In genomic region chr10:86585037-86585725, GRCh38 we compare ENCODE assay signal across 1 cellular context.
TF ChIP-seq lines count a peak whose summit lies in the region.

No MANE protein-coding gene starts in this region.

TF ChIP-seq in HEK293, 187 proteins besides CTCF, POLR2A, EP300 and RAD21 (continued from another document):
- no peak for TF ChIP-seq ZNF18 (tag by site-specific recombination; IDR thresholded peaks at IDR 0.05)
- TF ChIP-seq TCF7L2 (IDR thresholded peaks at IDR 0.05; ENCODE audit: borderline replicate concordance, low read depth, low read length) = no peak
- no peak for TF ChIP-seq ZNF214 (tag by site-specific recombination; IDR thresholded peaks at IDR 0.05; ENCODE audit: borderline replicate concordance)
- no peak for TF ChIP-seq ZXDB (tag by site-specific recombination; IDR thresholded peaks at IDR 0.05)
- no peak for TF ChIP-seq ZNF433 (tag by site-specific recombination; IDR thresholded peaks at IDR 0.05; ENCODE audit: low read depth)
- TF ChIP-seq IKZF3 (tag by site-specific recombination; IDR thresholded peaks at IDR 0.05) = peak; percentile 32; the same call in 1 of the 2 replicates
- 0 out of 2 replicates have a peak, but pooled peaks have one; percentile 50 for TF ChIP-seq ZEB2 (tag by site-specific recombination; IDR thresholded peaks at IDR 0.05)
- no peak for TF ChIP-seq ZNF777 (tag by site-specific recombination; IDR thresholded peaks at IDR 0.05; ENCODE audit: borderline replicate concordance)
- no peak for TF ChIP-seq ATF2 (tag by site-specific recombination; IDR thresholded peaks at IDR 0.05; ENCODE audit: low read depth)
- no peak for TF ChIP-seq ZNF23 (tag by site-specific recombination; IDR thresholded peaks at IDR 0.05; ENCODE audit: borderline replicate concordance)
- no peak for TF ChIP-seq YY2 (tag by site-specific recombination; IDR thresholded peaks at IDR 0.05)
- peak; percentile 64; the same call in 1 of the 2 replicates for TF ChIP-seq ZNF2 (tag by site-specific recombination; IDR thresholded peaks at IDR 0.05)
- TF ChIP-seq ZNF311 (tag by site-specific recombination; IDR thresholded peaks at IDR 0.05; ENCODE audit: borderline replicate concordance) = no peak
- no peak for TF ChIP-seq ZFP41 (tag by site-specific recombination; IDR thresholded peaks at IDR 0.05; ENCODE audit: borderline replicate concordance)
- TF ChIP-seq ZSCAN4 (tag by site-specific recombination; IDR thresholded peaks at IDR 0.05) = no peak
- no peak for TF ChIP-seq ZNF302 (tag by site-specific recombination; IDR thresholded peaks at IDR 0.05; ENCODE audit: low read depth)
- no peak for TF ChIP-seq ZNF449 (tag by site-specific recombination; IDR thresholded peaks at IDR 0.05)
- no peak for TF ChIP-seq ZNF239 (tag by site-specific recombination; IDR thresholded peaks at IDR 0.05)
- TF ChIP-seq HIC1 (tag by site-specific recombination; IDR thresholded peaks at IDR 0.05) = peak; percentile 79
- TF ChIP-seq YY1 (tag by site-specific recombination; IDR thresholded peaks at IDR 0.05) = no peak
- no peak for TF ChIP-seq ZSCAN16 (tag by site-specific recombination; IDR thresholded peaks at IDR 0.05)
- TF ChIP-seq ZNF518A (tag by site-specific recombination; conservative IDR thresholded peaks at IDR 0.05; ENCODE audit: low read depth) = no peak
- no peak for TF ChIP-seq ZNF280D (tag by site-specific recombination; IDR thresholded peaks at IDR 0.05)
- TF ChIP-seq KLF8 (tag by site-specific recombination; IDR thresholded peaks at IDR 0.05) = peak; percentile 75
- TF ChIP-seq ZNF48 (tag by site-specific recombination; IDR thresholded peaks at IDR 0.05) = no peak
- TF ChIP-seq SALL2 (tag by site-specific recombination; IDR thresholded peaks at IDR 0.05; ENCODE audit: borderline replicate concordance) = no peak
- 0 out of 2 replicates have a peak, but pooled peaks have one; percentile 42 for TF ChIP-seq ZNF561 (tag by site-specific recombination; IDR thresholded peaks at IDR 0.05; ENCODE audit: borderline replicate concordance)
- TF ChIP-seq FEZF1 (tag by site-specific recombination; IDR thresholded peaks at IDR 0.05) = no peak
